Comparison of ENCODE assay signal across 16 cellular contexts in genomic region chr2:181163139-181163538, GRCh38.
DNase-seq lines count a peak whose midpoint lies in the region; ATAC-seq lines count a peak whose summit lies in the region.
"Had no signal": no experiment of that assay in that cellular context is flagged by ENCODE, and none has a peak within 500 bp of the region (broad histone marks: within the 10 kb centered on the region; RNA-seq: fewer than 3 reads in every experiment).

No MANE protein-coding gene starts in this region.

- intact Hi-C loops in naive thymus-derived CD4-positive, alpha-beta T cell (cut with micrococcal nuclease): loop anchor here (1.0 kb wide), 3 partner anchors 9 to 142 kb away; no protein-coding TSS in a partner anchor

- H3K36me3 ChIP-seq in naive thymus-derived CD4-positive, alpha-beta T cell (ENCODE audit: control insufficient read depth in 2 of 3, insufficient read depth in 3 of 3, low read length in 3 of 3): no peaks in the 10 kb centered on the region
- H3K36me3 ChIP-seq: esophagus muscularis mucosa, Peyer's patch, prostate gland, transverse colon had no signal

- no peak for DNase-seq in activated CD8-positive, alpha-beta memory T cell treated with anti-CD3 and anti-CD28 coated beads, Interleukin-2, amount 10 ng/mL, durations not matched to agents 7 days and 5 days
- DNase-seq in activated CD8-positive, alpha-beta memory T cell treated with anti-CD3 and anti-CD28 coated beads, Interleukin-2, amount 50 U/mL, for 48 hours: no peak
- DNase-seq in T-helper 2 cell treated with Interferon-gamma antibody and Interleukin-4, amounts not matched to agents 5 μg/mL and 100 μg/mL, for 36 hours (ENCODE audit: low spot score): no peak
- DNase-seq in naive thymus-derived CD4-positive, alpha-beta T cell: no peak
- DNase-seq in HCEC 1CT: no peak
- DNase-seq: left cardiac atrium, NCI-H1694 treated with DMSO at 0.1 percent for 48 hours, NCI-H524, Peyer's patch, transverse colon had no signal

- H3K27me3 Mint-ChIP-seq in activated CD8-positive, alpha-beta memory T cell treated with anti-CD3 and anti-CD28 coated beads, Interleukin-2, amount 10 ng/mL, durations not matched to agents 7 days and 5 days: no peaks in the 10 kb centered on the region
- no peaks in the 10 kb centered on the region for H3K27me3 Mint-ChIP-seq in T-helper 2 cell treated with Interferon-gamma antibody and Interleukin-4, amounts not matched to agents 5 μg/mL and 100 μg/mL, for 36 hours (ENCODE audit: low read depth)
- no peaks in the 10 kb centered on the region for H3K27me3 Mint-ChIP-seq in naive thymus-derived CD4-positive, alpha-beta T cell

- peak overlapping the region; percentile 100 for H3K27ac Mint-ChIP-seq in activated CD8-positive, alpha-beta memory T cell treated with anti-CD3 and anti-CD28 coated beads, Interleukin-2, amount 10 ng/mL, durations not matched to agents 7 days and 5 days
- H3K27ac Mint-ChIP-seq in T-helper 2 cell treated with Interferon-gamma antibody and Interleukin-4, amounts not matched to agents 5 μg/mL and 100 μg/mL, for 36 hours: peak overlapping the region; percentile 80
- H3K27ac Mint-ChIP-seq in naive thymus-derived CD4-positive, alpha-beta T cell: peak overlapping the region in 5 of 9 donors; percentile 8 to 97 (median 67)

- H3K27me3 ChIP-seq in naive thymus-derived CD4-positive, alpha-beta T cell (ENCODE audit: control insufficient read depth in 2 of 2, insufficient read depth in 2 of 2, low read length in 2 of 2): no peaks in the 10 kb centered on the region
- H3K27me3 ChIP-seq: esophagus muscularis mucosa, Peyer's patch, transverse colon had no signal

- CTCF ChIA-PET in activated CD8-positive, alpha-beta memory T cell treated with anti-CD3 and anti-CD28 coated beads, Interleukin-2, amount 10 ng/mL, durations not matched to agents 7 days and 5 days (lab: Charles Lee): interaction anchor here (0.9 to 1.5 kb wide), 4 partner anchors 10 to 58 kb away, joined by 3 to 7 read pairs (median 4); no protein-coding TSS in a partner anchor
- CTCF ChIA-PET in naive thymus-derived CD4-positive, alpha-beta T cell (lab: Charles Lee): no interaction called here

- H3K4me3 Mint-ChIP-seq in activated CD8-positive, alpha-beta memory T cell treated with anti-CD3 and anti-CD28 coated beads, Interleukin-2, amount 10 ng/mL, durations not matched to agents 7 days and 5 days: peak overlapping the region; percentile 52
- H3K4me3 Mint-ChIP-seq in T-helper 2 cell treated with Interferon-gamma antibody and Interleukin-4, amounts not matched to agents 5 μg/mL and 100 μg/mL, for 36 hours: peak overlapping the region; percentile 57
- H3K4me3 Mint-ChIP-seq in naive thymus-derived CD4-positive, alpha-beta T cell: peak overlapping the region in 4 of 10 donors; percentile 20 to 81 (median 36)

- peaks cover 29% of the 10 kb centered on the region for H3K9me3 Mint-ChIP-seq in activated CD8-positive, alpha-beta memory T cell treated with anti-CD3 and anti-CD28 coated beads, Interleukin-2, amount 10 ng/mL, durations not matched to agents 7 days and 5 days (ENCODE audit: low read depth)
- H3K9me3 Mint-ChIP-seq in T-helper 2 cell treated with Interferon-gamma antibody and Interleukin-4, amounts not matched to agents 5 μg/mL and 100 μg/mL, for 36 hours: peaks cover 26% of the 10 kb centered on the region
- H3K9me3 Mint-ChIP-seq in naive thymus-derived CD4-positive, alpha-beta T cell: peaks cover 6 to 30% (median 16%) of the 10 kb centered on the region in 11 donors

- ATAC-seq in activated CD8-positive, alpha-beta memory T cell treated with anti-CD3 and anti-CD28 coated beads, Interleukin-2, amount 10 ng/mL, durations not matched to agents 7 days and 5 days: peak; percentile 64
- peak; percentile 42 for ATAC-seq in GM19395 (IDR thresholded peaks at IDR 0.05; ENCODE audit: unreplicated experiment)
- peak; percentile 52 for ATAC-seq in naive thymus-derived CD4-positive, alpha-beta T cell
- no peak for ATAC-seq in HG03045 (IDR thresholded peaks at IDR 0.05; ENCODE audit: unreplicated experiment)
- no peak for ATAC-seq in GM21825 (IDR thresholded peaks at IDR 0.05; ENCODE audit: unreplicated experiment)
- ATAC-seq: left cardiac atrium had no signal

- H3K36me3 Mint-ChIP-seq in activated CD8-positive, alpha-beta memory T cell treated with anti-CD3 and anti-CD28 coated beads, Interleukin-2, amount 10 ng/mL, durations not matched to agents 7 days and 5 days: peaks cover 57% of the 10 kb centered on the region
- peaks cover 47% of the 10 kb centered on the region for H3K36me3 Mint-ChIP-seq in T-helper 2 cell treated with Interferon-gamma antibody and Interleukin-4, amounts not matched to agents 5 μg/mL and 100 μg/mL, for 36 hours (ENCODE audit: low read depth)
- peaks cover 16 to 50% (median 27%) of the 10 kb centered on the region in 5 donors for H3K36me3 Mint-ChIP-seq in naive thymus-derived CD4-positive, alpha-beta T cell

- H3K27ac ChIP-seq in naive thymus-derived CD4-positive, alpha-beta T cell (ENCODE audit: low read depth, low read length): no peak overlapping the region
- H3K27ac ChIP-seq: coronary artery, esophagus muscularis mucosa, Peyer's patch, prostate gland, transverse colon had no signal

- H3K4me3 ChIP-seq in naive thymus-derived CD4-positive, alpha-beta T cell (ENCODE audit: low read length): peak overlapping the region; percentile 11
- H3K4me3 ChIP-seq: coronary artery, esophagus muscularis mucosa, Peyer's patch, prostate gland, transverse colon had no signal

- peaks cover 21 to 35% of the 10 kb centered on the region in 2 donors for H3K4me1 ChIP-seq in naive thymus-derived CD4-positive, alpha-beta T cell (ENCODE audit: control insufficient read depth in 2 of 2, insufficient read depth in 2 of 2, low read length in 2 of 2)
- H3K4me1 ChIP-seq: esophagus muscularis mucosa, Peyer's patch, prostate gland, transverse colon had no signal

- POLR2A ChIA-PET in naive thymus-derived CD4-positive, alpha-beta T cell (lab: Charles Lee): interaction anchor here (0.8 kb wide), 1 partner anchor 14 kb away, joined by 5 read pairs; no protein-coding TSS in a partner anchor

- peaks cover 0 to 11% (median 0%) of the 10 kb centered on the region in 3 experiments for H3K9me3 ChIP-seq in naive thymus-derived CD4-positive, alpha-beta T cell (ENCODE audit: control insufficient read depth in 2 of 3, low read length in 3 of 3)
- H3K9me3 ChIP-seq: esophagus muscularis mucosa, Peyer's patch, prostate gland, transverse colon had no signal

- peaks cover 60% of the 10 kb centered on the region for H3K4me1 Mint-ChIP-seq in activated CD8-positive, alpha-beta memory T cell treated with anti-CD3 and anti-CD28 coated beads, Interleukin-2, amount 10 ng/mL, durations not matched to agents 7 days and 5 days
- peaks cover 42% of the 10 kb centered on the region for H3K4me1 Mint-ChIP-seq in T-helper 2 cell treated with Interferon-gamma antibody and Interleukin-4, amounts not matched to agents 5 μg/mL and 100 μg/mL, for 36 hours (ENCODE audit: low read depth)
- H3K4me1 Mint-ChIP-seq in naive thymus-derived CD4-positive, alpha-beta T cell: peaks cover 18 to 54% (median 46%) of the 10 kb centered on the region in 7 donors

Comparison
In these comparisons a context has a peak if more than half of its experiments do, and no peak if none do; other contexts are left out.
1. ATAC-seq: peak in activated CD8-positive, alpha-beta memory T cell treated with anti-CD3 and anti-CD28 coated beads, Interleukin-2, amount 10 ng/mL, durations not matched to agents 7 days and 5 days (single experiment), GM19395 (single experiment) and naive thymus-derived CD4-positive, alpha-beta T cell (single experiment); none in HG03045 (single experiment) and GM21825 (single experiment).
2. Peak in every context shown above with its lines, with median percentiles within 50 percentile points of each other: H3K27ac Mint-ChIP-seq.